Comparison of ENCODE assay signal across 17 cellular contexts in the genomic region with DNA sequence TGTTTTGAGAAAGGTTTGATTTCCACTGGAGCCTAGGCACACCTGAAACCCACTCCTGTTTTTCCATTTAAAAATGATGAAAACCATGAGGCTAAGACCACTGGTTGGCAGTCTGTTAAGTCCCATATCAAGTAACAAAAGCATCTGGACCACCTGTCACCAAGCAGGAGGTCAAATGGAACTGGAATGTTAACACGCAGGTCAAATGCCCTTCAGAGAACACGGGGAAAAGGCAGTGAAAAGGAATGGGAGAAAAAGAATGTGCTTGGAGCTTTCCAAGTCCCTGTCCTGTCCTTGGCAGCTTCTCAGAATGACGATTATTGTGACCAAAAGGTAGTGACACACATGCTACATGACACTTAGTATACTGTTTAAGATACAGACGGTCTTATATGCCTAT.
DNase-seq lines count a peak whose midpoint lies in the region; ATAC-seq and TF ChIP-seq lines count a peak whose summit lies in the region.
"Had no signal": no experiment of that assay in that cellular context is flagged by ENCODE, and none has a peak within 500 bp of the region (broad histone marks: within the 10 kb centered on the region; RNA-seq: fewer than 3 reads in every experiment).

No MANE protein-coding gene starts in this region.

- H3K4me1 Mint-ChIP-seq in activated CD8-positive, alpha-beta T cell treated with anti-CD3 and anti-CD28 coated beads for 36 hours (ENCODE audit: low read depth), result peaks cover 88% of the 10 kb centered on the region
- H3K4me1 Mint-ChIP-seq in activated CD8-positive, alpha-beta T cell treated with anti-CD3 and anti-CD28 coated beads, Interleukin-2, amount 10 ng/mL, durations not matched to agents 7 days and 5 days (ENCODE audit: low read depth), result peaks cover 74% of the 10 kb centered on the region
- peaks cover 64 to 93% (median 87%) of the 10 kb centered on the region in 4 donors for H3K4me1 Mint-ChIP-seq in naive thymus-derived CD8-positive, alpha-beta T cell

- no peaks in the 10 kb centered on the region for H3K9me3 ChIP-seq in HAP-1
- H3K9me3 ChIP-seq: Caco-2 had no signal

- H3K36me3 ChIP-seq in HAP-1 (replicated peaks), result no peaks in the 10 kb centered on the region

- DNase-seq in activated CD8-positive, alpha-beta T cell treated with anti-CD3 and anti-CD28 coated beads for 36 hours, result no peak
- no peak for DNase-seq in activated CD8-positive, alpha-beta T cell treated with anti-CD3 and anti-CD28 coated beads, Interleukin-2, amount 10 ng/mL, durations not matched to agents 7 days and 5 days
- DNase-seq in DMS 273 treated with DMSO at 0.1 percent for 48 hours (lab: John Stamatoyannopoulos, UW) (peak; percentile 30), SK-N-DZ (ENCODE audit: low spot score) (peak; percentile 16), HAP-1 (ENCODE audit: low spot score in 2 of 2) (no peak), NOMO-1 treated with dmso at 0.1 percent for 144 hours (lab: John Stamatoyannopoulos, UW; ENCODE audit: unreplicated experiment) (no peak)
- DNase-seq in naive thymus-derived CD8-positive, alpha-beta T cell, result no peak
- DNase-seq: Caco-2, DMS53, GOT3, MV-4-11, NCI-H1417, NCI-H187 treated with DMSO at 0.1 percent for 48 hours, NCI-H446, NCI-H748 treated with DMSO at 0.1 percent for 48 hours had no signal

- H3K27me3 ChIP-seq in HAP-1 (ENCODE audit: low read depth), result no peaks in the 10 kb centered on the region

- no peak for TF ChIP-seq CTCF in activated CD8-positive, alpha-beta T cell treated with anti-CD3 and anti-CD28 coated beads for 36 hours (IDR thresholded peaks at IDR 0.05)

- H3K9me3 Mint-ChIP-seq in activated CD8-positive, alpha-beta T cell treated with anti-CD3 and anti-CD28 coated beads for 36 hours, result peaks cover 1% of the 10 kb centered on the region
- H3K9me3 Mint-ChIP-seq in activated CD8-positive, alpha-beta T cell treated with anti-CD3 and anti-CD28 coated beads, Interleukin-2, amount 10 ng/mL, durations not matched to agents 7 days and 5 days (ENCODE audit: insufficient read depth), result no peaks in the 10 kb centered on the region
- peaks cover 0 to 3% (median 0%) of the 10 kb centered on the region in 9 donors for H3K9me3 Mint-ChIP-seq in naive thymus-derived CD8-positive, alpha-beta T cell

- intact Hi-C loops in activated CD8-positive, alpha-beta T cell treated with anti-CD3 and anti-CD28 coated beads for 36 hours (cut with micrococcal nuclease), result loop anchor here (5.0 kb wide), 1 partner anchor 75 kb away; no protein-coding TSS in a partner anchor

- H3K4me1 ChIP-seq in HAP-1, result peaks cover 9% of the 10 kb centered on the region
- H3K4me1 ChIP-seq: Caco-2 had no signal

- no peak overlapping the region for H3K4me3 ChIP-seq in HAP-1
- H3K4me3 ChIP-seq: K562 had no signal

- ATAC-seq in activated CD8-positive, alpha-beta T cell treated with anti-CD3 and anti-CD28 coated beads for 36 hours, result no peak
- ATAC-seq in activated CD8-positive, alpha-beta T cell treated with anti-CD3 and anti-CD28 coated beads, Interleukin-2, amount 10 ng/mL, durations not matched to agents 7 days and 5 days, result no peak
- no peak for ATAC-seq in naive thymus-derived CD8-positive, alpha-beta T cell
- ATAC-seq: K562 had no signal

- peak overlapping the region; percentile 13 for H3K4me3 Mint-ChIP-seq in activated CD8-positive, alpha-beta T cell treated with anti-CD3 and anti-CD28 coated beads for 36 hours
- H3K4me3 Mint-ChIP-seq in activated CD8-positive, alpha-beta T cell treated with anti-CD3 and anti-CD28 coated beads, Interleukin-2, amount 10 ng/mL, durations not matched to agents 7 days and 5 days, result no peak overlapping the region
- no peak overlapping the region for H3K4me3 Mint-ChIP-seq in naive thymus-derived CD8-positive, alpha-beta T cell
- H3K4me3 Mint-ChIP-seq: CD14-positive monocyte had no signal

- H3K27ac Mint-ChIP-seq in activated CD8-positive, alpha-beta T cell treated with anti-CD3 and anti-CD28 coated beads for 36 hours, result peak overlapping the region; percentile 90
- no peak overlapping the region for H3K27ac Mint-ChIP-seq in activated CD8-positive, alpha-beta T cell treated with anti-CD3 and anti-CD28 coated beads, Interleukin-2, amount 10 ng/mL, durations not matched to agents 7 days and 5 days
- H3K27ac Mint-ChIP-seq in naive thymus-derived CD8-positive, alpha-beta T cell, result peak overlapping the region in 8 of 10 donors; percentile 3 to 81 (median 54)
- H3K27ac Mint-ChIP-seq: CD14-positive monocyte had no signal

- POLR2A ChIA-PET in activated CD8-positive, alpha-beta T cell treated with anti-CD3 and anti-CD28 coated beads for 36 hours (lab: Charles Lee), result interaction anchor here (1.6 kb wide), 1 partner anchor 72 kb away, joined by 5 read pairs; no protein-coding TSS in a partner anchor
- POLR2A ChIA-PET in activated CD8-positive, alpha-beta T cell treated with anti-CD3 and anti-CD28 coated beads, Interleukin-2, amount 10 ng/mL, durations not matched to agents 7 days and 5 days (lab: Charles Lee), result interaction anchor here (0.8 kb wide), 1 partner anchor 72 kb away, joined by 5 read pairs; no protein-coding TSS in a partner anchor
- POLR2A ChIA-PET in naive thymus-derived CD8-positive, alpha-beta T cell (lab: Charles Lee), result no interaction called here

- in situ Hi-C loops in HAP-1 (cut with MboI; ENCODE audit: low sequenced_read_pairs), result no loop called here

- H3K36me3 Mint-ChIP-seq in activated CD8-positive, alpha-beta T cell treated with anti-CD3 and anti-CD28 coated beads for 36 hours (ENCODE audit: low read depth), result peaks cover 60% of the 10 kb centered on the region
- peaks cover 81% of the 10 kb centered on the region for H3K36me3 Mint-ChIP-seq in activated CD8-positive, alpha-beta T cell treated with anti-CD3 and anti-CD28 coated beads, Interleukin-2, amount 10 ng/mL, durations not matched to agents 7 days and 5 days (ENCODE audit: low read depth)
- peaks cover 8 to 44% (median 23%) of the 10 kb centered on the region in 3 donors for H3K36me3 Mint-ChIP-seq in naive thymus-derived CD8-positive, alpha-beta T cell
- H3K36me3 Mint-ChIP-seq: CD14-positive monocyte had no signal

- CTCF ChIA-PET in activated CD8-positive, alpha-beta T cell treated with anti-CD3 and anti-CD28 coated beads for 36 hours (lab: Charles Lee), result interaction anchor here (0.6 to 1.3 kb wide), 2 partner anchors 9 to 69 kb away, joined by 3 read pairs; no protein-coding TSS in a partner anchor
- CTCF ChIA-PET in activated CD8-positive, alpha-beta T cell treated with anti-CD3 and anti-CD28 coated beads, Interleukin-2, amount 10 ng/mL, durations not matched to agents 7 days and 5 days (lab: Charles Lee), result no interaction called here

- no peaks in the 10 kb centered on the region for H3K27me3 Mint-ChIP-seq in activated CD8-positive, alpha-beta T cell treated with anti-CD3 and anti-CD28 coated beads for 36 hours
- H3K27me3 Mint-ChIP-seq in activated CD8-positive, alpha-beta T cell treated with anti-CD3 and anti-CD28 coated beads, Interleukin-2, amount 10 ng/mL, durations not matched to agents 7 days and 5 days (ENCODE audit: low read depth), result no peaks in the 10 kb centered on the region
- H3K27me3 Mint-ChIP-seq in naive thymus-derived CD8-positive, alpha-beta T cell, result no peaks in the 10 kb centered on the region

Comparison
In these comparisons a context has a peak if more than half of its experiments do, and no peak if none do; other contexts are left out.
1. DNase-seq: peak in DMS 273 treated with DMSO at 0.1 percent for 48 hours (single experiment) and SK-N-DZ (single experiment); none in activated CD8-positive, alpha-beta T cell treated with anti-CD3 and anti-CD28 coated beads for 36 hours (single experiment), activated CD8-positive, alpha-beta T cell treated with anti-CD3 and anti-CD28 coated beads, Interleukin-2, amount 10 ng/mL, durations not matched to agents 7 days and 5 days (single experiment), naive thymus-derived CD8-positive, alpha-beta T cell (0 of 10), HAP-1 (0 of 2) and NOMO-1 treated with dmso at 0.1 percent for 144 hours (single experiment).